ENCODE assay signal across 11 cellular contexts in genomic region chr4:109728385-109728784, GRCh38. TPM values are rescaled to one million over a fixed set of nuclear protein-coding genes. Genes with fewer than 3 reads are reported as not detected.
DNase-seq lines count a peak whose midpoint lies in the region; ATAC-seq and TF ChIP-seq lines count a peak whose summit lies in the region.
"Had no signal": no experiment of that assay in that cellular context is flagged by ENCODE, and none has a peak within 500 bp of the region (broad histone marks: within the 10 kb centered on the region; RNA-seq: fewer than 3 reads in every experiment).

No MANE protein-coding gene starts in this region.

- H3K4me1 ChIP-seq in CD8-positive, alpha-beta memory T cell (ENCODE audit: insufficient read depth, low read length) = peaks cover 12% of the 10 kb centered on the region
- peaks cover 29% of the 10 kb centered on the region for H3K4me1 ChIP-seq in Karpas-422 (ENCODE audit: low read length)

- POLR2A ChIA-PET in CD8-positive, alpha-beta memory T cell (lab: Charles Lee) = no interaction called here

- H3K4me3 Mint-ChIP-seq in CD8-positive, alpha-beta memory T cell = peak overlapping the region in 6 of 7 donors; percentile 86 to 92 (median 90)
- H3K4me3 Mint-ChIP-seq in chondrocyte (ENCODE audit: unreplicated experiment) = peak overlapping the region; percentile 88
- peak overlapping the region; percentile 79 for H3K4me3 Mint-ChIP-seq in natural killer cell treated with Interleukin-12 subunit alpha and Interleukin-12 subunit beta and Interleukin-15 and Interleukin-18, amount 100 ng/mL, for 72 hours

- H3K9me3 ChIP-seq in CD8-positive, alpha-beta memory T cell (ENCODE audit: low read length) = no peaks in the 10 kb centered on the region
- H3K9me3 ChIP-seq in Karpas-422 (ENCODE audit: low read length) = no peaks in the 10 kb centered on the region

- CTCF ChIA-PET in CD8-positive, alpha-beta memory T cell (lab: Charles Lee) = no interaction called here

- H3K27me3 ChIP-seq in CD8-positive, alpha-beta memory T cell (ENCODE audit: insufficient read depth, low read length, poor library complexity, severe bottlenecking) = no peaks in the 10 kb centered on the region
- H3K27me3 ChIP-seq in Karpas-422 (ENCODE audit: low read length) = no peaks in the 10 kb centered on the region

- ATAC-seq in natural killer cell treated with Interleukin-12 subunit alpha and Interleukin-12 subunit beta and Interleukin-15 and Interleukin-18, amount 100 ng/mL, for 72 hours = no peak

- H3K9me3 Mint-ChIP-seq in CD8-positive, alpha-beta memory T cell = no peaks in the 10 kb centered on the region
- no peaks in the 10 kb centered on the region for H3K9me3 Mint-ChIP-seq in chondrocyte (ENCODE audit: low read depth)
- H3K9me3 Mint-ChIP-seq in natural killer cell treated with Interleukin-12 subunit alpha and Interleukin-12 subunit beta and Interleukin-15 and Interleukin-18, amount 100 ng/mL, for 72 hours = no peaks in the 10 kb centered on the region

- H3K27ac ChIP-seq in CD8-positive, alpha-beta memory T cell (ENCODE audit: low read depth, low read length) = peak overlapping the region; percentile 74
- H3K27ac ChIP-seq in Karpas-422 (ENCODE audit: low read length) (no peak overlapping the region), substantia nigra (ENCODE audit: low read depth, low read length, poor library complexity, severe bottlenecking) (no peak overlapping the region)

- peaks cover 8 to 20% (median 9%) of the 10 kb centered on the region in 3 donors for H3K36me3 Mint-ChIP-seq in CD8-positive, alpha-beta memory T cell
- peaks cover 2% of the 10 kb centered on the region for H3K36me3 Mint-ChIP-seq in chondrocyte (ENCODE audit: low read depth)
- peaks cover 8% of the 10 kb centered on the region for H3K36me3 Mint-ChIP-seq in natural killer cell treated with Interleukin-12 subunit alpha and Interleukin-12 subunit beta and Interleukin-15 and Interleukin-18, amount 100 ng/mL, for 72 hours

- H2AFZ ChIP-seq in Karpas-422 (ENCODE audit: low read length) = no peak overlapping the region

- H3K4me3 ChIP-seq in CD8-positive, alpha-beta memory T cell (ENCODE audit: low read length) = peak overlapping the region; percentile 89
- H3K4me3 ChIP-seq in Karpas-422 (ENCODE audit: low read length) = peak overlapping the region; percentile 77

- peaks cover 10% of the 10 kb centered on the region; the same call in 1 of the 2 replicates for H4K20me1 ChIP-seq in Karpas-422 (ENCODE audit: insufficient read depth, low read depth, low read length)

- no peak for TF ChIP-seq CTCF in chondrocyte (IDR thresholded peaks at IDR 0.05)

- H3K4me1 Mint-ChIP-seq in CD8-positive, alpha-beta memory T cell = peaks cover 18 to 34% (median 33%) of the 10 kb centered on the region in 3 donors
- peaks cover 21% of the 10 kb centered on the region for H3K4me1 Mint-ChIP-seq in chondrocyte (ENCODE audit: low read depth)
- H3K4me1 Mint-ChIP-seq in natural killer cell treated with Interleukin-12 subunit alpha and Interleukin-12 subunit beta and Interleukin-15 and Interleukin-18, amount 100 ng/mL, for 72 hours (ENCODE audit: low read depth in 2 of 2) = peaks cover 5 to 13% of the 10 kb centered on the region in 2 donors

- H3K36me3 ChIP-seq in CD8-positive, alpha-beta memory T cell (ENCODE audit: insufficient read depth, low read length) = no peaks in the 10 kb centered on the region
- no peaks in the 10 kb centered on the region for H3K36me3 ChIP-seq in Karpas-422 (ENCODE audit: insufficient read depth, low read length)

- peak overlapping the region; percentile 77 for H3K9ac ChIP-seq in Karpas-422 (ENCODE audit: low read length)

- peak overlapping the region in 1 of 8 donors; percentile 83 for H3K27ac Mint-ChIP-seq in CD8-positive, alpha-beta memory T cell
- H3K27ac Mint-ChIP-seq in chondrocyte (ENCODE audit: unreplicated experiment) = peak overlapping the region; percentile 68
- no peak overlapping the region for H3K27ac Mint-ChIP-seq in natural killer cell treated with Interleukin-12 subunit alpha and Interleukin-12 subunit beta and Interleukin-15 and Interleukin-18, amount 100 ng/mL, for 72 hours

- no peak for DNase-seq in CD8-positive, alpha-beta memory T cell
- no peak for DNase-seq in Karpas-422
- no peak for DNase-seq in chondrocyte (ENCODE audit: low spot score)
- no peak for DNase-seq in natural killer cell treated with Interleukin-12 subunit alpha and Interleukin-12 subunit beta and Interleukin-15 and Interleukin-18, amount 100 ng/mL, for 72 hours (ENCODE audit: low spot score)
- no peak for DNase-seq in substantia nigra (lab: John Stamatoyannopoulos, UW)
- no peak for DNase-seq in NCI-H187 treated with DMSO at 0.1 percent for 48 hours (lab: John Stamatoyannopoulos, UW)
- no peak for DNase-seq in activated gamma-delta T cell treated with Interleukin-2 at 50 U/mL for 16 hours
- DNase-seq in stimulated activated CD4-positive, alpha-beta T cell treated with anti-CD3 and anti-CD28 coated beads, Interleukin-15, amount 100 ng/mL, for 24 hours = no peak
- DNase-seq: hippocampal formation; NCI-H510A; stimulated activated CD4-positive, alpha-beta T cell treated with anti-CD3 and anti-CD28 coated beads, Interleukin-2, amount 100 ng/mL, for 48 hours had no signal

- no peaks in the 10 kb centered on the region for H3K9me2 ChIP-seq in Karpas-422 (replicated peaks; ENCODE audit: insufficient read depth, low read length)

- no peaks in the 10 kb centered on the region for H3K27me3 Mint-ChIP-seq in CD8-positive, alpha-beta memory T cell
- no peaks in the 10 kb centered on the region for H3K27me3 Mint-ChIP-seq in chondrocyte (ENCODE audit: low read depth)
- peaks cover 0 to 3% of the 10 kb centered on the region in 2 donors for H3K27me3 Mint-ChIP-seq in natural killer cell treated with Interleukin-12 subunit alpha and Interleukin-12 subunit beta and Interleukin-15 and Interleukin-18, amount 100 ng/mL, for 72 hours

- peaks cover 47% of the 10 kb centered on the region for H3K79me2 ChIP-seq in Karpas-422 (ENCODE audit: low read length)

- H3K4me2 ChIP-seq in Karpas-422 (ENCODE audit: low read depth, low read length, poor library complexity, severe bottlenecking) = peak overlapping the region; percentile 93

RNA-seq across cellular contexts. Expression of gene PLA2G12A, which starts 1.5 kb away (rescaled TPM):
- 10 to 100 TPM; 16.8 to 23.0 TPM for total RNA-seq in CD8-positive, alpha-beta memory T cell
- polyA plus RNA-seq in CD8-positive, alpha-beta memory T cell = 44.5 TPM
- total RNA-seq in Karpas-422 (2014; rRNA removed; shearing (Covaris generic); ENCODE audit: low replicate concordance) = 5.8 and 20.6 TPM in 2 replicates
- total RNA-seq in chondrocyte = 39.2 to 43.4 TPM (median 41.3 TPM) in 3 replicates
- 10 to 100 TPM; 11.9 to 14.4 TPM for total RNA-seq in natural killer cell treated with Interleukin-12 subunit alpha and Interleukin-12 subunit beta and Interleukin-15 and Interleukin-18, amount 100 ng/mL, for 72 hours

RNA-seq across cellular contexts. Expression of gene CASP6, which starts 25.1 kb away (rescaled TPM):
- total RNA-seq in CD8-positive, alpha-beta memory T cell = 10 to 100 TPM; 14.9 to 15.4 TPM
- polyA plus RNA-seq in CD8-positive, alpha-beta memory T cell = 61.0 TPM
- 7.8 and 16.6 TPM in 2 replicates for total RNA-seq in Karpas-422 (2014; rRNA removed; shearing (Covaris generic); ENCODE audit: low replicate concordance)
- total RNA-seq in chondrocyte = 16.3 to 19.1 TPM (median 16.7 TPM) in 3 replicates
- total RNA-seq in natural killer cell treated with Interleukin-12 subunit alpha and Interleukin-12 subunit beta and Interleukin-15 and Interleukin-18, amount 100 ng/mL, for 72 hours = 1 to 10 TPM; 5.3 to 7.4 TPM
